16 cellular contexts compared by ENCODE assay signal in the genomic region with DNA sequence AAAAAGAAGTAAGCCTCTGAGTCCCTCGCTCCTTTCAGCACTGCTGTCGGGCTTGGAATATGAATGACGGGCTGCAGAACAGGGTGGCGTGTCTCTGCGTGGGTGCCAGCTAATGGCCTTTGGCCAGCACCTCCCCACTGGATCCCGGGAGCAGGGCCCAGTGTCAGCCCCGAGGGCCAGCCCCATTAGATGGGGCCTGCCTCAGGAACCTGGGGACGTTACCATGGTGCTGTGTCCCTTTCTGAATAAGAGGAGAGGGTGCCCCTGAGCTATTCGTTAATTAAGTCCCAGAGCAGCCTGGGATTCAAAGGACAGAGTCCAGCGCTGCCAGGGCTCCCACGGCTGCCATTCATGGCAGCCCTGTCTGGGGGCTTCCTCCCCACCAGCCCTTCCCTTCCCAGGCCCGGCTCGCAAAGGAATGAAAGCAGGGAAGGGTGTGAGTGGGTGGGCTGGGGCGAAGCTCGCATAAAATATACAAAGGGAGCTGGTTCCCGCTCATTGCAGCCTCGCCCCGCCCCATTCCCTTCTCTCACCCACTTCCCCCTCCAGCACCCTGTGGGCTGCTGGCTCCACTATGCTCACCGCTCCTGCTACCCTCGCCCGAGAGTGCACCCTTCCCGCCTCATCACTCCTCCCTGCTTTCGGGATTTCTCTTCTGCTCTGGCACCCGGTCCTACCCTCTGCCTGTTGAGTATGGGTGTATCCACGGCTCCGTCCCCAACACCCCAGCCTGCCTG. TPM values are rescaled to one million over a fixed set of nuclear protein-coding genes. Genes with fewer than 3 reads are reported as not detected.
DNase-seq lines count a peak whose midpoint lies in the region; ATAC-seq and TF ChIP-seq lines count a peak whose summit lies in the region.
"Had no signal": no experiment of that assay in that cellular context is flagged by ENCODE, and none has a peak within 500 bp of the region (broad histone marks: within the 10 kb centered on the region; RNA-seq: fewer than 3 reads in every experiment).

No MANE protein-coding gene starts in this region.

- CTCF ChIA-PET in HEK293T (lab: Yijun Ruan, JAX), result interaction anchor here (1.3 kb wide), 1 partner anchor 9 kb away, joined by 5 read pairs; no protein-coding TSS in a partner anchor

- H4K20me1 ChIP-seq in hepatocyte (ENCODE audit: insufficient read depth, poor library complexity, severe bottlenecking), result no peaks in the 10 kb centered on the region

- DNase-seq in H7 (peak; percentile 78), amygdala (lab: John Stamatoyannopoulos, UW) (peak in 40 of 56 donors; percentile 35 to 86 (median 62)), hepatocyte (ENCODE audit: low spot score) (peak; percentile 30), retina (peak; percentile 85), HEK293T (ENCODE audit: extremely low spot score) (no peak)
- no peak for DNase-seq in effector memory CD8-positive, alpha-beta T cell
- DNase-seq: AML-193, DND-41, NCI-H446 treated with DMSO at 0.1 percent for 48 hours, pancreas had no signal

- WGBS in hepatocyte (ENCODE audit: low lambda C conversion rate, missing lambda C conversion rate), result 59% methylated on average over 21 of the region's 26 CpGs

- POLR2A ChIA-PET in HEK293T (lab: Yijun Ruan, JAX), result no interaction called here

- H3K27ac Mint-ChIP-seq in effector memory CD8-positive, alpha-beta T cell, result no peak overlapping the region
- H3K27ac Mint-ChIP-seq: activated naive CD4-positive, alpha-beta T cell treated with anti-CD3 and anti-CD28 coated beads, Interleukin-2, amount 50 U/mL, for 24 hours had no signal

- no peaks in the 10 kb centered on the region for H3K36me3 ChIP-seq in H7 (replicated peaks; ENCODE audit: control insufficient read depth, insufficient read depth, low read length)
- H3K36me3 ChIP-seq in hepatocyte (replicated peaks; ENCODE audit: insufficient read depth, low read depth), result no peaks in the 10 kb centered on the region
- H3K36me3 ChIP-seq: pancreas, upper lobe of left lung had no signal

- H3K4me2 ChIP-seq in hepatocyte, result peak overlapping the region; percentile 69

- peaks cover 3% of the 10 kb centered on the region for H3K36me3 Mint-ChIP-seq in effector memory CD8-positive, alpha-beta T cell (ENCODE audit: insufficient read depth)
- H3K36me3 Mint-ChIP-seq: activated naive CD4-positive, alpha-beta T cell treated with anti-CD3 and anti-CD28 coated beads, Interleukin-2, amount 50 U/mL, for 24 hours had no signal

- H3K79me2 ChIP-seq in hepatocyte, result no peaks in the 10 kb centered on the region

- H3K9me2 ChIP-seq in hepatocyte (replicated peaks; ENCODE audit: insufficient read depth), result no peaks in the 10 kb centered on the region

- no peak for ATAC-seq in HG02938 (IDR thresholded peaks at IDR 0.05; ENCODE audit: unreplicated experiment)
- no peak for ATAC-seq in effector memory CD8-positive, alpha-beta T cell (replicated peaks)
- ATAC-seq in GM21360 (IDR thresholded peaks at IDR 0.05; ENCODE audit: unreplicated experiment), result no peak
- ATAC-seq: Panc1, pancreas had no signal

- no peaks in the 10 kb centered on the region for H3K9me3 Mint-ChIP-seq in effector memory CD8-positive, alpha-beta T cell
- H3K9me3 Mint-ChIP-seq: activated naive CD4-positive, alpha-beta T cell treated with anti-CD3 and anti-CD28 coated beads, Interleukin-2, amount 50 U/mL, for 24 hours had no signal

- H3K27me3 Mint-ChIP-seq in effector memory CD8-positive, alpha-beta T cell, result peaks cover 6 to 12% of the 10 kb centered on the region in 2 donors
- H3K27me3 Mint-ChIP-seq: activated naive CD4-positive, alpha-beta T cell treated with anti-CD3 and anti-CD28 coated beads, Interleukin-2, amount 50 U/mL, for 24 hours had no signal

- peaks cover 58% of the 10 kb centered on the region for H3K4me1 ChIP-seq in hepatocyte (ENCODE audit: insufficient read depth)

- H3K4me1 Mint-ChIP-seq in effector memory CD8-positive, alpha-beta T cell (ENCODE audit: low read depth in 2 of 2), result peaks cover 0 to 4% of the 10 kb centered on the region in 2 donors
- H3K4me1 Mint-ChIP-seq: activated naive CD4-positive, alpha-beta T cell treated with anti-CD3 and anti-CD28 coated beads, Interleukin-2, amount 50 U/mL, for 24 hours had no signal

- H2AFZ ChIP-seq in hepatocyte, result no peak overlapping the region

- no peak overlapping the region for H3K4me3 ChIP-seq in H7 (ENCODE audit: insufficient read depth, low read depth, low read length)
- H3K4me3 ChIP-seq in hepatocyte, result no peak overlapping the region
- H3K4me3 ChIP-seq: lung, pancreas, upper lobe of left lung had no signal

- no peaks in the 10 kb centered on the region for H3K9me3 ChIP-seq in hepatocyte (ENCODE audit: low read depth)
- H3K9me3 ChIP-seq: pancreas, upper lobe of left lung had no signal

- H3K27me3 ChIP-seq in H7 (ENCODE audit: control insufficient read depth, insufficient read depth, low read length) (no peaks in the 10 kb centered on the region), hepatocyte (no peaks in the 10 kb centered on the region)
- H3K27me3 ChIP-seq: pancreas, upper lobe of left lung had no signal

- no peak overlapping the region for H3K4me3 Mint-ChIP-seq in effector memory CD8-positive, alpha-beta T cell
- H3K4me3 Mint-ChIP-seq: activated naive CD4-positive, alpha-beta T cell treated with anti-CD3 and anti-CD28 coated beads, Interleukin-2, amount 50 U/mL, for 24 hours had no signal

- H3K27ac ChIP-seq in hepatocyte, result peak overlapping the region; percentile 73
- H3K27ac ChIP-seq: pancreas, upper lobe of left lung had no signal

- no peak for TF ChIP-seq CTCF in hepatocyte (IDR thresholded peaks at IDR 0.05; ENCODE audit: poor library complexity)

TF ChIP-seq in HEK293T, 16 proteins besides CTCF, POLR2A, EP300 and RAD21:
- TF ChIP-seq FOXK2 (IDR thresholded peaks at IDR 0.05), result no peak
- TF ChIP-seq FOXA1 (IDR thresholded peaks at IDR 0.05), result no peak
- TF ChIP-seq TARDBP (IDR thresholded peaks at IDR 0.05), result no peak
- TF ChIP-seq ZNF384 (IDR thresholded peaks at IDR 0.05), result no peak
- TF ChIP-seq, protein P1, sequence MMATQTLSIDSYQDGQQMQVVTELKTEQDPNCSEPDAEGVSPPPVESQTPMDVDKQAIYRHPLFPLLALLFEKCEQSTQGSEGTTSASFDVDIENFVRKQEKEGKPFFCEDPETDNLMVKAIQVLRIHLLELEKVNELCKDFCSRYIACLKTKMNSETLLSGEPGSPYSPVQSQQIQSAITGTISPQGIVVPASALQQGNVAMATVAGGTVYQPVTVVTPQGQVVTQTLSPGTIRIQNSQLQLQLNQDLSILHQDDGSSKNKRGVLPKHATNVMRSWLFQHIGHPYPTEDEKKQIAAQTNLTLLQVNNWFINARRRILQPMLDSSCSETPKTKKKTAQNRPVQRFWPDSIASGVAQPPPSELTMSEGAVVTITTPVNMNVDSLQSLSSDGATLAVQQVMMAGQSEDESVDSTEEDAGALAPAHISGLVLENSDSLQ (IDR thresholded peaks at IDR 0.05), result no peak
- no peak for TF ChIP-seq BHLHE40 (IDR thresholded peaks at IDR 0.05; ENCODE audit: borderline replicate concordance)
- no peak for TF ChIP-seq LEF1 (IDR thresholded peaks at IDR 0.05; ENCODE audit: borderline replicate concordance)
- no peak for TF ChIP-seq SP1 (IDR thresholded peaks at IDR 0.05)
- TF ChIP-seq CTBP1 (IDR thresholded peaks at IDR 0.05; ENCODE audit: borderline replicate concordance), result no peak

RNA-seq across cellular contexts. Expression of gene TTYH3, which starts 14.6 kb away (rescaled TPM):
- 50.2 and 53.5 TPM in 2 replicates for total RNA-seq in H7 (2014; rRNA removed; shearing (Covaris generic))
- 35.8 and 46.3 TPM in 2 replicates for total RNA-seq in hepatocyte
- 101 and 108 TPM in 2 replicates for polyA plus RNA-seq in hepatocyte

RNA-seq across cellular contexts. Expression of gene IQCE, which starts 58.4 kb away (rescaled TPM):
- 2.1 and 4.0 TPM in 2 replicates for total RNA-seq in H7 (2014; rRNA removed; shearing (Covaris generic))
- total RNA-seq in hepatocyte, result 8.2 and 13.3 TPM in 2 replicates
- polyA plus RNA-seq in hepatocyte, result 10.0 and 11.8 TPM in 2 replicates

Comparison
In these comparisons a context has a peak if more than half of its experiments do, and no peak if none do; other contexts are left out.
1. DNase-seq: peak in H7 (single experiment), amygdala (40 of 56), hepatocyte (single experiment) and retina (single experiment); none in HEK293T (single experiment) and effector memory CD8-positive, alpha-beta T cell (0 of 3).